ENCODE assay signal across 8 cellular contexts in the genomic region with DNA sequence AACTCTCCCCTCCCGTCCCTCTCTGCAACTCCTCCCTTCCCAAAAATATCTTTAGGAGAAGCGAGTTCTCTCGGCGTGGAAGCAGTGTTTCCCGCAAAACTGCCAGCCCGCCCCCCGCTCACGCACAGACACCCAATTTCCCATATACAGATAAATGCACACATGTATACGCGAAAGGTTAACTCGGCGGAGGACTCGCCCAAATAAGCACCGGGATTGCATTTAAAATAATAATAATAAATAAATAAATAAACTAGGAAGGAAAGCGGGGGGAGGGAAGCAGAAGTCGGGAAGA.
DNase-seq lines count a peak whose midpoint lies in the region; ATAC-seq and TF ChIP-seq lines count a peak whose summit lies in the region.

No MANE protein-coding gene starts in this region.

- peak overlapping the region; percentile 83 for H2AFZ ChIP-seq in SU-DHL-6 (ENCODE audit: low read depth, low read length, severe bottlenecking)

- H3K4me3 ChIP-seq in GM06990 (replicated peaks; ENCODE audit: low read depth, low read length) (peak overlapping the region; percentile 66), SU-DHL-6 (ENCODE audit: insufficient read depth, low read length, poor library complexity, severe bottlenecking) (peak overlapping the region; percentile 55), fibroblast of mammary gland (ENCODE audit: control insufficient read depth, low read depth, low read length) (peak overlapping the region; percentile 53)

- H3K9me3 Mint-ChIP-seq in progenitor cell of endocrine pancreas (ENCODE audit: low read depth), result no peaks in the 10 kb centered on the region

- no peaks in the 10 kb centered on the region for H3K9me2 ChIP-seq in SU-DHL-6 (replicated peaks; ENCODE audit: insufficient read depth, low read length)

- H3K79me2 ChIP-seq in SU-DHL-6 (ENCODE audit: insufficient read depth, low read length), result no peaks in the 10 kb centered on the region

- no peaks in the 10 kb centered on the region for H3K36me3 Mint-ChIP-seq in progenitor cell of endocrine pancreas (ENCODE audit: insufficient read depth)

- peaks cover 13% of the 10 kb centered on the region; the same call in 1 of the 2 replicates for H3F3A ChIP-seq in SU-DHL-6 (ENCODE audit: insufficient read depth)

- TF ChIP-seq CTCF in GM06990 (IDR thresholded peaks at IDR 0.05; ENCODE audit: insufficient read depth, low read length, poor library complexity, severe bottlenecking) (no peak), SU-DHL-6 (IDR thresholded peaks at IDR 0.05; ENCODE audit: insufficient read depth, low read length, poor library complexity, severe bottlenecking) (no peak), fibroblast of mammary gland (conservative IDR thresholded peaks at IDR 0.05; ENCODE audit: control insufficient read depth, insufficient read depth, low read depth, low read length) (no peak), progenitor cell of endocrine pancreas (IDR thresholded peaks at IDR 0.05; ENCODE audit: unreplicated experiment) (no peak)

- H3K4me1 Mint-ChIP-seq in progenitor cell of endocrine pancreas (ENCODE audit: low read depth), result peaks cover 7% of the 10 kb centered on the region

- H3K4me2 ChIP-seq in SU-DHL-6 (ENCODE audit: low read depth, low read length, poor library complexity, severe bottlenecking), result peak overlapping the region; percentile 97

- H3K36me3 ChIP-seq in GM06990 (ENCODE audit: control insufficient read depth, insufficient read depth, low read length) (peaks cover 2% of the 10 kb centered on the region; the same call in 1 of the 2 replicates), SU-DHL-6 (ENCODE audit: low read length) (peaks cover 12% of the 10 kb centered on the region; the same call in 1 of the 2 replicates)

- H3K9ac ChIP-seq in SU-DHL-6 (ENCODE audit: low read length), result peak overlapping the region; percentile 44

- H3K27me3 ChIP-seq in GM06990 (replicated peaks; ENCODE audit: control insufficient read depth, insufficient read depth, low read length) (no peaks in the 10 kb centered on the region), SU-DHL-6 (ENCODE audit: low read length) (no peaks in the 10 kb centered on the region)

- ATAC-seq in HG03196 (IDR thresholded peaks at IDR 0.05; ENCODE audit: unreplicated experiment) (no peak), HG02884 (IDR thresholded peaks at IDR 0.05; ENCODE audit: unreplicated experiment) (no peak)

- no peak overlapping the region for H3K27ac Mint-ChIP-seq in progenitor cell of endocrine pancreas

- H3K4me3 Mint-ChIP-seq in progenitor cell of endocrine pancreas (ENCODE audit: low read depth), result peak overlapping the region; percentile 82

- H3K9me3 ChIP-seq in SU-DHL-6 (ENCODE audit: insufficient read depth, low read length), result no peaks in the 10 kb centered on the region

- H3K27ac ChIP-seq in SU-DHL-6 (ENCODE audit: low read depth, low read length), result no peak overlapping the region

- DNase-seq in GM06990 (ENCODE audit: extremely low read depth, insufficient read length) (no peak), fibroblast of mammary gland (ENCODE audit: low read depth) (no peak), progenitor cell of endocrine pancreas (ENCODE audit: low spot score, unreplicated experiment) (no peak), OCI-M1 (lab: John Stamatoyannopoulos, UW) (no peak)
- no peak for DNase-seq in effector CD8-positive, alpha-beta T cell (lab: John Stamatoyannopoulos, UW)

- peaks cover 7% of the 10 kb centered on the region; the same call in 1 of the 2 replicates for H4K20me1 ChIP-seq in SU-DHL-6 (ENCODE audit: low read depth, low read length)

- H3K27me3 Mint-ChIP-seq in progenitor cell of endocrine pancreas, result peaks cover 38% of the 10 kb centered on the region
